In the genomic region with DNA sequence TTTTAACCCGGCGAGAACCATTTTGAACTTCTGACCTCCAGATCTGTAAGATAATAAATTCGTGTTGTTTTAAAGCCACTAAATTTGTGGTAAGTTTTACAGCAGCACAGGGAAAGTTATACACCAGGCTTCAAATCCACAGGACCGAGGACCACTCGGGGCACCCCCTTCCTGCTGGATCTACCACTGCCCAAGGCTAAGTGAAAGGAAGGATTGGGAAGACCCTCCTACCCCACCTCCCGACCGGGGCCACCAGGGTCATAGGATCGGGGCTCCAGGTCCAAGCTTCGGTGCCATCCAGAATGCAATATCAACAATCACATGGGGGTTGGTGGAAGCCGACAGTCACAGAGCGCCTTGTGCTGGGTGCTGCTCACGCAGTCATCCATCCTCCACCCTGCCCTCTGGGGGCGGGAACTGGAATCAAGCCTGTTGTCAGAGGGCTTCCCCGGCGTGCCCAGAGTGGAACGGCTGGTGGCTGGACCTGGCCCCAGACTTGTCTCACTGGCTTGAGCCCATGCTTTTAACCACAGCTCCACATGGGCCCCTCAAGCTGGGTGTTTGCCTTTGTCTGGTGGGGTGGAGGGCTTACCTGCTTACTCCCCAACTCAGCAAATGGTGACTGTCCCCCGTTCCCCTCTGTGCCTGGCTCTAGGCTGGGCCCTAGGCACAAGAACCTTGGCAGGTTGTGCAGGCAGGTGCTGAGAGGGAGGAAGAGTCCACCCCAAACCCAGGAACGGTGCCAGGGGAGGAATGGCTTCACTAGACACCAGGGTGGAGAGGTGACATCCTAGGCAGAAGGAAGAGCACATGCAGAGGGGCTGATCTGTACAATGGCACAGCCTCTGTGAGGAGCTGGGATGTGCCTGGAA, we compare ENCODE assay signal across 14 cellular contexts.
DNase-seq lines count a peak whose midpoint lies in the region; ATAC-seq and TF ChIP-seq lines count a peak whose summit lies in the region.
"Had no signal": no experiment of that assay in that cellular context is flagged by ENCODE, and none has a peak within 500 bp of the region (broad histone marks: within the 10 kb centered on the region; RNA-seq: fewer than 3 reads in every experiment).

No MANE protein-coding gene starts in this region.

- ATAC-seq in activated naive CD4-positive, alpha-beta T cell treated with anti-CD3 and anti-CD28 coated beads, Interleukin-2, amount 50 U/mL, for 72 hours = no peak
- ATAC-seq in HG03469 (IDR thresholded peaks at IDR 0.05; ENCODE audit: unreplicated experiment) = no peak
- ATAC-seq: stimulated activated naive CD8-positive, alpha-beta T cell treated with anti-CD3 and anti-CD28 coated beads, Interleukin-15, amount 100 ng/mL, for 72 hours had no signal

- H3K4me3 Mint-ChIP-seq in activated naive CD4-positive, alpha-beta T cell treated with anti-CD3 and anti-CD28 coated beads, Interleukin-2, amount 10 ng/mL, durations not matched to agents 7 days and 5 days = no peak overlapping the region
- H3K4me3 Mint-ChIP-seq in nephron progenitor cell = no peak overlapping the region
- H3K4me3 Mint-ChIP-seq: stimulated activated naive CD8-positive, alpha-beta T cell treated with anti-CD3 and anti-CD28 coated beads, Interleukin-15, amount 100 ng/mL, for 72 hours had no signal

- H3K27ac Mint-ChIP-seq in activated naive CD4-positive, alpha-beta T cell treated with anti-CD3 and anti-CD28 coated beads, Interleukin-2, amount 10 ng/mL, durations not matched to agents 7 days and 5 days = no peak overlapping the region
- H3K27ac Mint-ChIP-seq in activated naive CD4-positive, alpha-beta T cell treated with anti-CD3 and anti-CD28 coated beads, Interleukin-2, amount 50 U/mL, for 72 hours = no peak overlapping the region
- no peak overlapping the region for H3K27ac Mint-ChIP-seq in nephron progenitor cell
- H3K27ac Mint-ChIP-seq: stimulated activated naive CD8-positive, alpha-beta T cell treated with anti-CD3 and anti-CD28 coated beads, Interleukin-15, amount 100 ng/mL, for 72 hours had no signal

- CTCF ChIA-PET in activated naive CD4-positive, alpha-beta T cell treated with anti-CD3 and anti-CD28 coated beads, Interleukin-2, amount 10 ng/mL, durations not matched to agents 7 days and 5 days (lab: Charles Lee) = no interaction called here
- CTCF ChIA-PET in RWPE1 (lab: Yijun Ruan, JAX) = interaction anchor here (0.7 kb wide), 1 partner anchor 233 kb away, joined by 3 read pairs; no protein-coding TSS in a partner anchor

- no peaks in the 10 kb centered on the region for H3K4me1 Mint-ChIP-seq in activated naive CD4-positive, alpha-beta T cell treated with anti-CD3 and anti-CD28 coated beads, Interleukin-2, amount 10 ng/mL, durations not matched to agents 7 days and 5 days
- no peaks in the 10 kb centered on the region for H3K4me1 Mint-ChIP-seq in nephron progenitor cell
- H3K4me1 Mint-ChIP-seq: stimulated activated naive CD8-positive, alpha-beta T cell treated with anti-CD3 and anti-CD28 coated beads, Interleukin-15, amount 100 ng/mL, for 72 hours had no signal

- peaks cover 10% of the 10 kb centered on the region for H3K27me3 Mint-ChIP-seq in activated naive CD4-positive, alpha-beta T cell treated with anti-CD3 and anti-CD28 coated beads, Interleukin-2, amount 10 ng/mL, durations not matched to agents 7 days and 5 days
- H3K27me3 Mint-ChIP-seq in nephron progenitor cell (ENCODE audit: low read depth, poor library complexity) = peaks cover 44% of the 10 kb centered on the region

- TF ChIP-seq CTCF in RWPE1 (conservative IDR thresholded peaks at IDR 0.05; ENCODE audit: low read depth) (no peak), nephron progenitor cell (IDR thresholded peaks at IDR 0.05) (no peak)

- H3K9me3 Mint-ChIP-seq in activated naive CD4-positive, alpha-beta T cell treated with anti-CD3 and anti-CD28 coated beads, Interleukin-2, amount 10 ng/mL, durations not matched to agents 7 days and 5 days = no peaks in the 10 kb centered on the region
- no peaks in the 10 kb centered on the region for H3K9me3 Mint-ChIP-seq in activated naive CD4-positive, alpha-beta T cell treated with anti-CD3 and anti-CD28 coated beads, Interleukin-2, amount 50 U/mL, for 72 hours
- H3K9me3 Mint-ChIP-seq in nephron progenitor cell = peaks cover 5% of the 10 kb centered on the region
- H3K9me3 Mint-ChIP-seq: stimulated activated naive CD8-positive, alpha-beta T cell treated with anti-CD3 and anti-CD28 coated beads, Interleukin-15, amount 100 ng/mL, for 72 hours had no signal

- DNase-seq in activated naive CD4-positive, alpha-beta T cell treated with anti-CD3 and anti-CD28 coated beads, Interleukin-2, amount 10 ng/mL, durations not matched to agents 7 days and 5 days = peak; percentile 19
- no peak for DNase-seq in activated naive CD4-positive, alpha-beta T cell treated with anti-CD3 and anti-CD28 coated beads, Interleukin-2, amount 50 U/mL, for 72 hours (ENCODE audit: low spot score in 2 of 2)
- peak; percentile 21 for DNase-seq in RWPE1 (ENCODE audit: low spot score)
- peak; percentile 77 for DNase-seq in iPS-NIHi7 (ENCODE audit: extremely low spot score)
- peak; percentile 40 for DNase-seq in ureter (ENCODE audit: low spot score)
- DNase-seq in nephron progenitor cell = no peak
- no peak for DNase-seq in NCI-H1417 treated with DMSO at 0.1 percent for 48 hours (lab: John Stamatoyannopoulos, UW)
- DNase-seq: activated T-cell treated with anti-CD3 and anti-CD28 coated beads for 4 hours; cerebellar nuclear complex; glutamatergic neuron; NCI-H187; stimulated activated CD4-positive, alpha-beta T cell treated with anti-CD3 and anti-CD28 coated beads, Interleukin-15, amount 100 ng/mL, for 24 hours; stimulated activated naive CD8-positive, alpha-beta T cell treated with anti-CD3 and anti-CD28 coated beads, Interleukin-15, amount 100 ng/mL, for 72 hours had no signal

- no peak overlapping the region for H3K27ac ChIP-seq in RWPE1

- POLR2A ChIA-PET in RWPE1 (lab: Yijun Ruan, JAX; ENCODE audit: low non-redundant PET) = no interaction called here

- no peaks in the 10 kb centered on the region for H3K36me3 Mint-ChIP-seq in activated naive CD4-positive, alpha-beta T cell treated with anti-CD3 and anti-CD28 coated beads, Interleukin-2, amount 10 ng/mL, durations not matched to agents 7 days and 5 days
- no peaks in the 10 kb centered on the region for H3K36me3 Mint-ChIP-seq in activated naive CD4-positive, alpha-beta T cell treated with anti-CD3 and anti-CD28 coated beads, Interleukin-2, amount 50 U/mL, for 72 hours
- no peaks in the 10 kb centered on the region for H3K36me3 Mint-ChIP-seq in nephron progenitor cell (ENCODE audit: low read depth)

Comparison
In these comparisons a context has a peak if more than half of its experiments do, and no peak if none do; other contexts are left out.
1. DNase-seq: peak in activated naive CD4-positive, alpha-beta T cell treated with anti-CD3 and anti-CD28 coated beads, Interleukin-2, amount 10 ng/mL, durations not matched to agents 7 days and 5 days (single experiment), RWPE1 (single experiment), iPS-NIHi7 (single experiment) and ureter (single experiment); none in activated naive CD4-positive, alpha-beta T cell treated with anti-CD3 and anti-CD28 coated beads, Interleukin-2, amount 50 U/mL, for 72 hours (0 of 2), nephron progenitor cell (single experiment) and NCI-H1417 treated with DMSO at 0.1 percent for 48 hours (single experiment).